2 cellular contexts compared by ENCODE assay signal in the genomic region with DNA sequence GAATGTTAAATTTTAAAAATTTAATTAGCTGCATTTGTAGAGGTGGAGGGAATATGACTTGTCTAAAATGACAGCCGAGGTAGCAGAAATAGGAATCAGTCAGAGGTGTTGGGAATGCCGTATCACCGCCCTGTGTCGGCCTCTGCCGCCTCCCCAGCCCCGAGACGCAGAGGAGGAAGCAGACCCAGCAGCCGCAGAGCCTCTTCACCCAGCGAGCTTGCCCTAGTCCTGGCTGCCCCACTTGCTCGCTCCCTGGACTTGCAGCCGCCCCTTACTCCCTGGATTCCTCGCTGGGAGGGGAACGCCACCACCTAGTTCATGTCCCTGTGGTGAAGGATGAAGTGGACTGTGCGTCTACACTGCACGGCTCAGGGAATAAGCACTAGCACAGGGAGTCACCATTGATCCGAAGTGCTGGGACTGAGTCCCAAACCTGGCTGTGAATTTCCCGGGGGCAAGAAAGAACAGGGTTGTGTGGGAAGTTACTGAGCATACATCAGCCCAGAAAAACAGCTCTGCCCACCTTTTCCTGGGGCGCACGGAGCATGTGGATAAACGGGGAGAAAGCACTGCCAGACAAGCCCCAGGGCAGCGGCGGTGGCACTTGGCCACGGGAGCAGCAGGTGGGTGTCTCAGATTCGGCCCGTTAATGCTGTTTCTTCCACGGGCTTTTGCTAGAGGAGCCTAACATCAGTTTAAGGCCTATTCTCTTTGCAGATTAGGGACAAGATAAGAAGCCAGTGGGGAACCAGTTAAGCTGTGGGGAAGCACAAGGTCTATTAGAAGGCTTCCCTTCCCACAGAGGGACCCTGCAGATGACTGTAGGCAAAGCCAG.
TF ChIP-seq lines count a peak whose summit lies in the region.

No MANE protein-coding gene starts in this region.

TF ChIP-seq in IMR-90, 13 proteins besides CTCF, POLR2A, EP300 and RAD21:
- TF ChIP-seq MAZ (IDR thresholded peaks at IDR 0.05; ENCODE audit: borderline replicate concordance, low read depth, low read length) = no peak
- no peak for TF ChIP-seq CHD1 (IDR thresholded peaks at IDR 0.05; ENCODE audit: low read depth, low read length)
- no peak for TF ChIP-seq BHLHE40 (IDR thresholded peaks at IDR 0.05; ENCODE audit: low read depth, low read length)
- TF ChIP-seq MXI1 (IDR thresholded peaks at IDR 0.05; ENCODE audit: borderline replicate concordance, low read depth, low read length) = no peak
- TF ChIP-seq RCOR1 (IDR thresholded peaks at IDR 0.05; ENCODE audit: insufficient replicate concordance, low read length) = no peak
- TF ChIP-seq, protein P1, sequence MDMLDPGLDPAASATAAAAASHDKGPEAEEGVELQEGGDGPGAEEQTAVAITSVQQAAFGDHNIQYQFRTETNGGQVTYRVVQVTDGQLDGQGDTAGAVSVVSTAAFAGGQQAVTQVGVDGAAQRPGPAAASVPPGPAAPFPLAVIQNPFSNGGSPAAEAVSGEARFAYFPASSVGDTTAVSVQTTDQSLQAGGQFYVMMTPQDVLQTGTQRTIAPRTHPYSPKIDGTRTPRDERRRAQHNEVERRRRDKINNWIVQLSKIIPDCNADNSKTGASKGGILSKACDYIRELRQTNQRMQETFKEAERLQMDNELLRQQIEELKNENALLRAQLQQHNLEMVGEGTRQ (IDR thresholded peaks at IDR 0.05; ENCODE audit: low read depth, low read length) = no peak
- TF ChIP-seq CEBPB (IDR thresholded peaks at IDR 0.05; ENCODE audit: low read depth, low read length) = no peak
- TF ChIP-seq MAFK (IDR thresholded peaks at IDR 0.05; ENCODE audit: low read depth, low read length) = no peak
- TF ChIP-seq FOS (IDR thresholded peaks at IDR 0.05; ENCODE audit: low read depth, low read length) = no peak
- TF ChIP-seq SMC3 (IDR thresholded peaks at IDR 0.05; ENCODE audit: low read depth, low read length) = no peak
- no peak for TF ChIP-seq NFE2L2 (IDR thresholded peaks at IDR 0.05; ENCODE audit: low read depth, low read length)
- TF ChIP-seq, protein P2, sequence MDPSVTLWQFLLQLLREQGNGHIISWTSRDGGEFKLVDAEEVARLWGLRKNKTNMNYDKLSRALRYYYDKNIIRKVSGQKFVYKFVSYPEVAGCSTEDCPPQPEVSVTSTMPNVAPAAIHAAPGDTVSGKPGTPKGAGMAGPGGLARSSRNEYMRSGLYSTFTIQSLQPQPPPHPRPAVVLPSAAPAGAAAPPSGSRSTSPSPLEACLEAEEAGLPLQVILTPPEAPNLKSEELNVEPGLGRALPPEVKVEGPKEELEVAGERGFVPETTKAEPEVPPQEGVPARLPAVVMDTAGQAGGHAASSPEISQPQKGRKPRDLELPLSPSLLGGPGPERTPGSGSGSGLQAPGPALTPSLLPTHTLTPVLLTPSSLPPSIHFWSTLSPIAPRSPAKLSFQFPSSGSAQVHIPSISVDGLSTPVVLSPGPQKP (IDR thresholded peaks at IDR 0.05; ENCODE audit: borderline replicate concordance, low read depth, low read length) = no peak
- no peak for TF ChIP-seq RFX5 (IDR thresholded peaks at IDR 0.05; ENCODE audit: low read depth, low read length)

TF ChIP-seq in WTC11, 78 proteins besides CTCF, POLR2A, EP300 and RAD21:
- TF ChIP-seq OVOL2 (CRISPR knock-in tag; IDR thresholded peaks at IDR 0.05; ENCODE audit: borderline replicate concordance) (no peak), CREB1 (CRISPR knock-in tag; IDR thresholded peaks at IDR 0.05) (no peak), ZNF138 (CRISPR knock-in tag; conservative IDR thresholded peaks at IDR 0.05) (no peak), PRRX2 (CRISPR knock-in tag; IDR thresholded peaks at IDR 0.05) (no peak), TCF7 (CRISPR knock-in tag; IDR thresholded peaks at IDR 0.05; ENCODE audit: low read depth) (no peak), NR1H2 (CRISPR knock-in tag; IDR thresholded peaks at IDR 0.05) (no peak), IRF2 (CRISPR knock-in tag; IDR thresholded peaks at IDR 0.05; ENCODE audit: borderline replicate concordance, low read depth) (no peak), KAT7 (CRISPR knock-in tag; IDR thresholded peaks at IDR 0.05; ENCODE audit: borderline replicate concordance) (no peak), CBFB (CRISPR knock-in tag; IDR thresholded peaks at IDR 0.05; ENCODE audit: low read depth) (no peak)
- TF ChIP-seq, protein P3, sequence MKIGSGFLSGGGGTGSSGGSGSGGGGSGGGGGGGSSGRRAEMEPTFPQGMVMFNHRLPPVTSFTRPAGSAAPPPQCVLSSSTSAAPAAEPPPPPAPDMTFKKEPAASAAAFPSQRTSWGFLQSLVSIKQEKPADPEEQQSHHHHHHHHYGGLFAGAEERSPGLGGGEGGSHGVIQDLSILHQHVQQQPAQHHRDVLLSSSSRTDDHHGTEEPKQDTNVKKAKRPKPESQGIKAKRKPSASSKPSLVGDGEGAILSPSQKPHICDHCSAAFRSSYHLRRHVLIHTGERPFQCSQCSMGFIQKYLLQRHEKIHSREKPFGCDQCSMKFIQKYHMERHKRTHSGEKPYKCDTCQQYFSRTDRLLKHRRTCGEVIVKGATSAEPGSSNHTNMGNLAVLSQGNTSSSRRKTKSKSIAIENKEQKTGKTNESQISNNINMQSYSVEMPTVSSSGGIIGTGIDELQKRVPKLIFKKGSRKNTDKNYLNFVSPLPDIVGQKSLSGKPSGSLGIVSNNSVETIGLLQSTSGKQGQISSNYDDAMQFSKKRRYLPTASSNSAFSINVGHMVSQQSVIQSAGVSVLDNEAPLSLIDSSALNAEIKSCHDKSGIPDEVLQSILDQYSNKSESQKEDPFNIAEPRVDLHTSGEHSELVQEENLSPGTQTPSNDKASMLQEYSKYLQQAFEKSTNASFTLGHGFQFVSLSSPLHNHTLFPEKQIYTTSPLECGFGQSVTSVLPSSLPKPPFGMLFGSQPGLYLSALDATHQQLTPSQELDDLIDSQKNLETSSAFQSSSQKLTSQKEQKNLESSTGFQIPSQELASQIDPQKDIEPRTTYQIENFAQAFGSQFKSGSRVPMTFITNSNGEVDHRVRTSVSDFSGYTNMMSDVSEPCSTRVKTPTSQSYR (CRISPR knock-in tag; IDR thresholded peaks at IDR 0.05) = no peak
- TF ChIP-seq, protein P4, sequence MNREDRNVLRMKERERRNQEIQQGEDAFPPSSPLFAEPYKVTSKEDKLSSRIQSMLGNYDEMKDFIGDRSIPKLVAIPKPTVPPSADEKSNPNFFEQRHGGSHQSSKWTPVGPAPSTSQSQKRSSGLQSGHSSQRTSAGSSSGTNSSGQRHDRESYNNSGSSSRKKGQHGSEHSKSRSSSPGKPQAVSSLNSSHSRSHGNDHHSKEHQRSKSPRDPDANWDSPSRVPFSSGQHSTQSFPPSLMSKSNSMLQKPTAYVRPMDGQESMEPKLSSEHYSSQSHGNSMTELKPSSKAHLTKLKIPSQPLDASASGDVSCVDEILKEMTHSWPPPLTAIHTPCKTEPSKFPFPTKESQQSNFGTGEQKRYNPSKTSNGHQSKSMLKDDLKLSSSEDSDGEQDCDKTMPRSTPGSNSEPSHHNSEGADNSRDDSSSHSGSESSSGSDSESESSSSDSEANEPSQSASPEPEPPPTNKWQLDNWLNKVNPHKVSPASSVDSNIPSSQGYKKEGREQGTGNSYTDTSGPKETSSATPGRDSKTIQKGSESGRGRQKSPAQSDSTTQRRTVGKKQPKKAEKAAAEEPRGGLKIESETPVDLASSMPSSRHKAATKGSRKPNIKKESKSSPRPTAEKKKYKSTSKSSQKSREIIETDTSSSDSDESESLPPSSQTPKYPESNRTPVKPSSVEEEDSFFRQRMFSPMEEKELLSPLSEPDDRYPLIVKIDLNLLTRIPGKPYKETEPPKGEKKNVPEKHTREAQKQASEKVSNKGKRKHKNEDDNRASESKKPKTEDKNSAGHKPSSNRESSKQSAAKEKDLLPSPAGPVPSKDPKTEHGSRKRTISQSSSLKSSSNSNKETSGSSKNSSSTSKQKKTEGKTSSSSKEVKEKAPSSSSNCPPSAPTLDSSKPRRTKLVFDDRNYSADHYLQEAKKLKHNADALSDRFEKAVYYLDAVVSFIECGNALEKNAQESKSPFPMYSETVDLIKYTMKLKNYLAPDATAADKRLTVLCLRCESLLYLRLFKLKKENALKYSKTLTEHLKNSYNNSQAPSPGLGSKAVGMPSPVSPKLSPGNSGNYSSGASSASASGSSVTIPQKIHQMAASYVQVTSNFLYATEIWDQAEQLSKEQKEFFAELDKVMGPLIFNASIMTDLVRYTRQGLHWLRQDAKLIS (CRISPR knock-in tag; IDR thresholded peaks at IDR 0.05; ENCODE audit: borderline replicate concordance) = no peak
- TF ChIP-seq, protein P5, sequence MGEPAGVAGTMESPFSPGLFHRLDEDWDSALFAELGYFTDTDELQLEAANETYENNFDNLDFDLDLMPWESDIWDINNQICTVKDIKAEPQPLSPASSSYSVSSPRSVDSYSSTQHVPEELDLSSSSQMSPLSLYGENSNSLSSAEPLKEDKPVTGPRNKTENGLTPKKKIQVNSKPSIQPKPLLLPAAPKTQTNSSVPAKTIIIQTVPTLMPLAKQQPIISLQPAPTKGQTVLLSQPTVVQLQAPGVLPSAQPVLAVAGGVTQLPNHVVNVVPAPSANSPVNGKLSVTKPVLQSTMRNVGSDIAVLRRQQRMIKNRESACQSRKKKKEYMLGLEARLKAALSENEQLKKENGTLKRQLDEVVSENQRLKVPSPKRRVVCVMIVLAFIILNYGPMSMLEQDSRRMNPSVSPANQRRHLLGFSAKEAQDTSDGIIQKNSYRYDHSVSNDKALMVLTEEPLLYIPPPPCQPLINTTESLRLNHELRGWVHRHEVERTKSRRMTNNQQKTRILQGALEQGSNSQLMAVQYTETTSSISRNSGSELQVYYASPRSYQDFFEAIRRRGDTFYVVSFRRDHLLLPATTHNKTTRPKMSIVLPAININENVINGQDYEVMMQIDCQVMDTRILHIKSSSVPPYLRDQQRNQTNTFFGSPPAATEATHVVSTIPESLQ (CRISPR knock-in tag; IDR thresholded peaks at IDR 0.05) = no peak
- TF ChIP-seq, protein P6, sequence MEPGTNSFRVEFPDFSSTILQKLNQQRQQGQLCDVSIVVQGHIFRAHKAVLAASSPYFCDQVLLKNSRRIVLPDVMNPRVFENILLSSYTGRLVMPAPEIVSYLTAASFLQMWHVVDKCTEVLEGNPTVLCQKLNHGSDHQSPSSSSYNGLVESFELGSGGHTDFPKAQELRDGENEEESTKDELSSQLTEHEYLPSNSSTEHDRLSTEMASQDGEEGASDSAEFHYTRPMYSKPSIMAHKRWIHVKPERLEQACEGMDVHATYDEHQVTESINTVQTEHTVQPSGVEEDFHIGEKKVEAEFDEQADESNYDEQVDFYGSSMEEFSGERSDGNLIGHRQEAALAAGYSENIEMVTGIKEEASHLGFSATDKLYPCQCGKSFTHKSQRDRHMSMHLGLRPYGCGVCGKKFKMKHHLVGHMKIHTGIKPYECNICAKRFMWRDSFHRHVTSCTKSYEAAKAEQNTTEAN (CRISPR knock-in tag; IDR thresholded peaks at IDR 0.05) = no peak
- TF ChIP-seq, protein P7, sequence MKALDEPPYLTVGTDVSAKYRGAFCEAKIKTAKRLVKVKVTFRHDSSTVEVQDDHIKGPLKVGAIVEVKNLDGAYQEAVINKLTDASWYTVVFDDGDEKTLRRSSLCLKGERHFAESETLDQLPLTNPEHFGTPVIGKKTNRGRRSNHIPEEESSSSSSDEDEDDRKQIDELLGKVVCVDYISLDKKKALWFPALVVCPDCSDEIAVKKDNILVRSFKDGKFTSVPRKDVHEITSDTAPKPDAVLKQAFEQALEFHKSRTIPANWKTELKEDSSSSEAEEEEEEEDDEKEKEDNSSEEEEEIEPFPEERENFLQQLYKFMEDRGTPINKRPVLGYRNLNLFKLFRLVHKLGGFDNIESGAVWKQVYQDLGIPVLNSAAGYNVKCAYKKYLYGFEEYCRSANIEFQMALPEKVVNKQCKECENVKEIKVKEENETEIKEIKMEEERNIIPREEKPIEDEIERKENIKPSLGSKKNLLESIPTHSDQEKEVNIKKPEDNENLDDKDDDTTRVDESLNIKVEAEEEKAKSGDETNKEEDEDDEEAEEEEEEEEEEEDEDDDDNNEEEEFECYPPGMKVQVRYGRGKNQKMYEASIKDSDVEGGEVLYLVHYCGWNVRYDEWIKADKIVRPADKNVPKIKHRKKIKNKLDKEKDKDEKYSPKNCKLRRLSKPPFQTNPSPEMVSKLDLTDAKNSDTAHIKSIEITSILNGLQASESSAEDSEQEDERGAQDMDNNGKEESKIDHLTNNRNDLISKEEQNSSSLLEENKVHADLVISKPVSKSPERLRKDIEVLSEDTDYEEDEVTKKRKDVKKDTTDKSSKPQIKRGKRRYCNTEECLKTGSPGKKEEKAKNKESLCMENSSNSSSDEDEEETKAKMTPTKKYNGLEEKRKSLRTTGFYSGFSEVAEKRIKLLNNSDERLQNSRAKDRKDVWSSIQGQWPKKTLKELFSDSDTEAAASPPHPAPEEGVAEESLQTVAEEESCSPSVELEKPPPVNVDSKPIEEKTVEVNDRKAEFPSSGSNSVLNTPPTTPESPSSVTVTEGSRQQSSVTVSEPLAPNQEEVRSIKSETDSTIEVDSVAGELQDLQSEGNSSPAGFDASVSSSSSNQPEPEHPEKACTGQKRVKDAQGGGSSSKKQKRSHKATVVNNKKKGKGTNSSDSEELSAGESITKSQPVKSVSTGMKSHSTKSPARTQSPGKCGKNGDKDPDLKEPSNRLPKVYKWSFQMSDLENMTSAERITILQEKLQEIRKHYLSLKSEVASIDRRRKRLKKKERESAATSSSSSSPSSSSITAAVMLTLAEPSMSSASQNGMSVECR (CRISPR knock-in tag; IDR thresholded peaks at IDR 0.05; ENCODE audit: borderline replicate concordance) = no peak
- TF ChIP-seq, protein P8, sequence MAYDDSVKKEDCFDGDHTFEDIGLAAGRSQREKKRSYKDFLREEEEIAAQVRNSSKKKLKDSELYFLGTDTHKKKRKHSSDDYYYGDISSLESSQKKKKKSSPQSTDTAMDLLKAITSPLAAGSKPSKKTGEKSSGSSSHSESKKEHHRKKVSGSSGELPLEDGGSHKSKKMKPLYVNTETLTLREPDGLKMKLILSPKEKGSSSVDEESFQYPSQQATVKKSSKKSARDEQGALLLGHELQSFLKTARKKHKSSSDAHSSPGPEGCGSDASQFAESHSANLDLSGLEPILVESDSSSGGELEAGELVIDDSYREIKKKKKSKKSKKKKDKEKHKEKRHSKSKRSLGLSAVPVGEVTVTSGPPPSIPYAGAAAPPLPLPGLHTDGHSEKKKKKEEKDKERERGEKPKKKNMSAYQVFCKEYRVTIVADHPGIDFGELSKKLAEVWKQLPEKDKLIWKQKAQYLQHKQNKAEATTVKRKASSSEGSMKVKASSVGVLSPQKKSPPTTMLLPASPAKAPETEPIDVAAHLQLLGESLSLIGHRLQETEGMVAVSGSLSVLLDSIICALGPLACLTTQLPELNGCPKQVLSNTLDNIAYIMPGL (CRISPR knock-in tag; IDR thresholded peaks at IDR 0.05) = no peak
- TF ChIP-seq, protein P9, sequence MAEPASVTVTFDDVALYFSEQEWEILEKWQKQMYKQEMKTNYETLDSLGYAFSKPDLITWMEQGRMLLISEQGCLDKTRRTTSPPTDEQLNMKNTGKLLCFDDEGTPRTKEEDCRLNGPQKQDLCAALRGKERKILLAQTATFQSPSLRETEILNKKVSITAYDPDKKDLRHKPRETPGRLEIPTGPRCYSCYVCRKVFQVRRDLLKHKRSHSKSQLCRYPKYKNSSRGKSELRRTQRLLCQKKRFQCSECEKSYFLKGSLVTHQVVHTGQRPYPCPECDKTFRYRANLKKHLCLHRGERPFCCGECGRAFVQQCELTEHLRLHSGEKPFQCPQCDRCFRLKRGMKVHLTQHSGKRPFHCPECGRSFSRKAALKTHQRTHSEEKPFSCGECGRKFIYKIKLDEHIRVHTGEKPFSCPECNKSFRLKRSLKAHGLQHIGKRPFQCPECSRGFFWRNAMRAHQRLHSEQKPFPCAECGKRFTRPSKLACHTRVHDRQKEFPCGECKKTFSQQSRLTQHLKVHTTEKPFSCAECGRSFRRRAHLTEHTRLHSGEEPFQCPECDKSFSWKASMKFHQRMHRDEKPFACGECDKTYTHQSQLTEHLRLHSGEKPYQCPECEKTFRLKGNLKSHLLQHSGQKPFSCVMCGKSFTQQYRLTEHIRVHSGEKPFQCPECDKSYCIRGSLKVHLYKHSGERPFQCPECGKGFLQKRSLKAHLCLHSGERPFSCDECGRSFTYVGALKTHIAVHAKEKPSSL (CRISPR knock-in tag; conservative IDR thresholded peaks at IDR 0.05) = no peak
